Comparison of ENCODE assay signal across 23 cellular contexts in genomic region chr20:48779435-48779834, GRCh38.
"Had no signal": no experiment of that assay in that cellular context is flagged by ENCODE, and none has a peak within 500 bp of the region (broad histone marks: within the 10 kb centered on the region; RNA-seq: fewer than 3 reads in every experiment).

No MANE protein-coding gene starts in this region.

- FAIRE-seq: astrocyte, islet of Langerhans had no signal

- H3K9me3 Mint-ChIP-seq: dendritic cell treated with granulocyte-macrophage colony-stimulating factor and Interleukin-4, amounts not matched to agents 40 ng/mL and 50 ng/mL, for 4 days had no signal

- H3K9me3 ChIP-seq: adrenal gland had no signal

- H3K36me3 ChIP-seq: adrenal gland, breast epithelium, esophagus squamous epithelium, lower lobe of right lung had no signal

- DNase-seq: activated CD4-positive, alpha-beta T cell treated with anti-CD3 and anti-CD28 coated beads for 1 hour; activated naive CD4-positive, alpha-beta T cell treated with Interleukin-2 at 50 U/mL for 16 hours; activated T-cell treated with anti-CD3 and anti-CD28 coated beads, Interleukin-2, amount 50 U/mL, for 24 hours; adrenal gland; effector memory CD4-positive, alpha-beta T cell; esophagus squamous epithelium; foreskin fibroblast; glutamatergic neuron; hippocampal formation; left colon; lower lobe of right lung; naive thymus-derived CD8-positive, alpha-beta T cell; stimulated activated CD4-positive, alpha-beta T cell treated with anti-CD3 and anti-CD28 coated beads, Interleukin-4, amount 100 ng/mL, for 24 hours; T-helper 2 cell had no signal

- H3K27ac Mint-ChIP-seq: activated T-helper 2 cell treated with anti-CD3 and anti-CD28 coated beads, Interferon-gamma antibody, Interleukin-2, Interleukin-4, amounts not matched to agents 10 μg/mL and 5 μg/mL and 100 μg/mL, durations not matched to agents 14 hours and 24 hours and 36 hours; dendritic cell treated with granulocyte-macrophage colony-stimulating factor and Interleukin-4, amounts not matched to agents 40 ng/mL and 50 ng/mL, for 4 days had no signal

- H3K4me1 ChIP-seq: breast epithelium had no signal

- ATAC-seq: left colon; lower lobe of right lung; naive thymus-derived CD8-positive, alpha-beta T cell; sciatic nerve; stimulated activated memory B cell treated with anti-CD40 and anti-IgM and Interleukin-4, amounts not matched to agents 10 μg/mL and 1 μg/mL and 100 μg/mL, for 72 hours had no signal

- H3K27ac ChIP-seq: adrenal gland, breast epithelium, esophagus squamous epithelium, lower lobe of right lung, VCaP had no signal

- H3K4me3 ChIP-seq: adrenal gland, breast epithelium, esophagus squamous epithelium, lower lobe of right lung, smooth muscle cell had no signal

- H3K4me3 Mint-ChIP-seq: activated T-cell treated with anti-CD3 and anti-CD28 coated beads, Interleukin-2, amount 50 U/mL, for 24 hours; dendritic cell treated with granulocyte-macrophage colony-stimulating factor and Interleukin-4, amounts not matched to agents 40 ng/mL and 50 ng/mL, for 4 days; stimulated activated memory B cell treated with anti-CD40 and anti-IgM and Interleukin-4, amounts not matched to agents 10 μg/mL and 1 μg/mL and 100 μg/mL, for 72 hours had no signal

- H3K27me3 Mint-ChIP-seq: activated T-cell treated with anti-CD3 and anti-CD28 coated beads, Interleukin-2, amount 50 U/mL, for 24 hours; dendritic cell treated with granulocyte-macrophage colony-stimulating factor and Interleukin-4, amounts not matched to agents 40 ng/mL and 50 ng/mL, for 4 days; naive thymus-derived CD8-positive, alpha-beta T cell; stimulated activated memory B cell treated with anti-CD40 and anti-IgM and Interleukin-4, amounts not matched to agents 10 μg/mL and 1 μg/mL and 100 μg/mL, for 72 hours had no signal

- H3K27me3 ChIP-seq: adrenal gland, breast epithelium had no signal

- H3K4me2 ChIP-seq: smooth muscle cell had no signal
